ENCODE assay signal across 27 cellular contexts in genomic region chr20:60123652-60124051, GRCh38.
"Had no signal": no experiment of that assay in that cellular context is flagged by ENCODE, and none has a peak within 500 bp of the region (broad histone marks: within the 10 kb centered on the region; RNA-seq: fewer than 3 reads in every experiment).

No MANE protein-coding gene starts in this region.

- H3K4me1 ChIP-seq: ascending aorta, SJCRH30 had no signal

- FAIRE-seq: RCC 7860 had no signal

- H3K4me2 ChIP-seq: PC-9 had no signal

- H3K4me3 ChIP-seq: ascending aorta, MG63, PC-9, SJCRH30, SK-N-MC had no signal

- H3K9me3 ChIP-seq: ascending aorta, MG63, SJCRH30 had no signal

- H3K27ac ChIP-seq: ascending aorta, PC-9, SJCRH30, SK-N-MC had no signal

- H3K36me3 ChIP-seq: ascending aorta, MG63, SJCRH30 had no signal

- H2AFZ ChIP-seq: PC-9 had no signal

- H3K27me3 ChIP-seq: ascending aorta, MG63 had no signal

- DNase-seq: activated CD4-positive, alpha-beta T cell treated with anti-CD3 and anti-CD28 coated beads, Interleukin-2, amount 10 ng/mL, durations not matched to agents 24 days and 14 days; activated CD4-positive, alpha-beta T cell treated with anti-CD3 and anti-CD28 coated beads, Interleukin-2, amount 50 U/mL, for 4 hours; activated CD8-positive, alpha-beta T cell treated with anti-CD3 and anti-CD28 coated beads for 36 hours; activated gamma-delta T cell; activated naive CD4-positive, alpha-beta T cell treated with Interleukin-2 at 50 U/mL for 16 hours; activated naive CD8-positive, alpha-beta T cell treated with anti-CD3 and anti-CD28 coated beads, Interleukin-2, amount 10 ng/mL, durations not matched to agents 7 days and 5 days; activated T-cell treated with anti-CD3 and anti-CD28 coated beads, Interleukin-2, amount 50 U/mL, for 1 hour; amygdala; caudate nucleus; cerebellar nuclear complex; KG1; MG63; NCI-H1048; NCI-H1105 treated with DMSO at 0.1 percent for 48 hours; NCI-H1436 treated with DMSO at 0.1 percent for 48 hours; NCI-H1694 treated with DMSO at 0.1 percent for 48 hours; NCI-H2029; NCI-H345; NCI-H524 treated with DMSO at 0.1 percent for 48 hours; NK-92 treated with Interleukin-12 subunit alpha and Interleukin-12 subunit beta, amount 100 ng/mL, for 24 hours; PC-9; SHP77; SJCRH30; T1000 had no signal

- ATAC-seq: activated CD8-positive, alpha-beta T cell treated with anti-CD3 and anti-CD28 coated beads for 36 hours had no signal
